9 cellular contexts compared by ENCODE assay signal in genomic region chr10:132387723-132388210, GRCh38. TPM values are rescaled to one million over a fixed set of nuclear protein-coding genes. Genes with fewer than 3 reads are reported as not detected.
DNase-seq lines count a peak whose midpoint lies in the region; ATAC-seq and TF ChIP-seq lines count a peak whose summit lies in the region.
"Had no signal": no experiment of that assay in that cellular context is flagged by ENCODE, and none has a peak within 500 bp of the region (broad histone marks: within the 10 kb centered on the region; RNA-seq: fewer than 3 reads in every experiment).

No MANE protein-coding gene starts in this region.

- POLR2A ChIA-PET in GM10248 (lab: Yijun Ruan, JAX) (no interaction called here), RWPE1 (lab: Yijun Ruan, JAX; ENCODE audit: low non-redundant PET) (no interaction called here)

- peaks cover 0 to 10% of the 10 kb centered on the region in 2 donors for H3K4me1 ChIP-seq in gastrocnemius medialis

- H3K27ac ChIP-seq in RWPE1 (peak overlapping the region; percentile 51), gastrocnemius medialis (peak overlapping the region in 2 of 4 donors; percentile 26 to 57)
- H3K27ac ChIP-seq: epithelial cell of prostate had no signal

- CTCF ChIA-PET in GM10248 (lab: Yijun Ruan, JAX) (interaction anchor here (0.6 kb wide), 1 partner anchor 252 kb away, joined by 3 read pairs; no protein-coding TSS in a partner anchor), RWPE1 (lab: Yijun Ruan, JAX) (interaction anchor here (0.6 to 0.8 kb wide), 7 partner anchors 10 to 202 kb away, joined by 3 to 5 read pairs (median 4); no protein-coding TSS in a partner anchor)

- H3K9me3 ChIP-seq in gastrocnemius medialis = no peaks in the 10 kb centered on the region

- intact Hi-C loops in Right ventricle myocardium inferior (cut with DNase I) = loop anchor here (1.0 kb wide), 1 partner anchor 66 kb away; no protein-coding TSS in a partner anchor
- intact Hi-C loops in gastrocnemius medialis (cut with DNase I; ENCODE audit: low total_unique reads) = loop anchor here (1.0 kb wide), 1 partner anchor 66 kb away; no protein-coding TSS in a partner anchor

- DNase-seq in GM10248 (ENCODE audit: extremely low spot score) (peak; percentile 91), RWPE1 (ENCODE audit: low spot score) (peak; percentile 90), activated gamma-delta T cell treated with Interleukin-2 at 50 U/mL for 16 hours (peak; percentile 76), Right ventricle myocardium inferior (ENCODE audit: missing footprints) (peak; percentile 89), gastrocnemius medialis (peak in 1 of 2 donors; percentile 48), mesenteric fat pad (ENCODE audit: low spot score) (no peak)

- TF ChIP-seq POLR2A in gastrocnemius medialis (IDR thresholded peaks at IDR 0.05) = no peak

- no peaks in the 10 kb centered on the region for H3K27me3 ChIP-seq in gastrocnemius medialis

- no peak overlapping the region for H3K4me3 ChIP-seq in gastrocnemius medialis

- TF ChIP-seq CTCF in GM10248 (IDR thresholded peaks at IDR 0.05; ENCODE audit: control extremely low read depth, extremely low read depth, low read depth, missing control alignments) (peak; percentile 74), RWPE1 (conservative IDR thresholded peaks at IDR 0.05; ENCODE audit: low read depth) (peak; percentile 54), gastrocnemius medialis (IDR thresholded peaks at IDR 0.05 in 4 of 5, conservative IDR thresholded peaks at IDR 0.05 in 1 of 5) (peak; percentile 48 to 81 (median 74))

- ATAC-seq in HG03108 (IDR thresholded peaks at IDR 0.05; ENCODE audit: unreplicated experiment) = peak; percentile 72
- peak; percentile 56 for ATAC-seq in Right ventricle myocardium inferior
- peak in 1 of 2 donors; percentile 45 for ATAC-seq in gastrocnemius medialis
- ATAC-seq in HG02840 (IDR thresholded peaks at IDR 0.05; ENCODE audit: low FRiP score, unreplicated experiment) = no peak

- no peaks in the 10 kb centered on the region for H3K36me3 ChIP-seq in gastrocnemius medialis

- in situ Hi-C loops in gastrocnemius medialis (cut with MboI; ENCODE audit: low sequenced_read_pairs in 4 of 4) = loop anchor here (5.0 to 25.0 kb wide), 3 partner anchors 65 to 250 kb away; partner anchors contain the start of gene INPP5A (in 1 of the 4)

RNA-seq across cellular contexts. Expression of gene PWWP2B, which starts 9.2 kb away (rescaled TPM):
- total RNA-seq in Right ventricle myocardium inferior (22.3 TPM), gastrocnemius medialis (10 to 100 TPM; 22.7 to 30.9 (median 24.4) TPM), mesenteric fat pad (30.4 TPM)

RNA-seq across cellular contexts. Expression of gene LRRC27, which starts 55.8 kb away (rescaled TPM):
- total RNA-seq in Right ventricle myocardium inferior (4.2 TPM), gastrocnemius medialis (1 to 10 TPM; 1.0 to 7.0 (median 4.1) TPM), mesenteric fat pad (9.0 TPM)
